Comparison of ENCODE assay signal across 17 cellular contexts in genomic region chr20:47705497-47705856, GRCh38.
DNase-seq lines count a peak whose midpoint lies in the region; ATAC-seq and TF ChIP-seq lines count a peak whose summit lies in the region.
"Had no signal": no experiment of that assay in that cellular context is flagged by ENCODE, and none has a peak within 500 bp of the region (broad histone marks: within the 10 kb centered on the region; RNA-seq: fewer than 3 reads in every experiment).

No MANE protein-coding gene starts in this region.

- no peaks in the 10 kb centered on the region for H4K20me1 ChIP-seq in mammary epithelial cell (ENCODE audit: insufficient read depth, low read length)

- H3K4me1 ChIP-seq in mammary epithelial cell (ENCODE audit: insufficient read depth, low read length), result peaks cover 9% of the 10 kb centered on the region
- no peaks in the 10 kb centered on the region for H3K4me1 ChIP-seq in breast epithelium
- peaks cover 20 to 38% (median 36%) of the 10 kb centered on the region in 4 donors for H3K4me1 ChIP-seq in esophagus muscularis mucosa
- peaks cover 5% of the 10 kb centered on the region for H3K4me1 ChIP-seq in right cardiac atrium (ENCODE audit: control insufficient read depth, insufficient read depth, low read length)
- H3K4me1 ChIP-seq in testis, result peaks cover 25% of the 10 kb centered on the region

- BruUV-seq in mammary epithelial cell (replicated peaks; lab: Mats Ljungman, UMichigan), result no TSS peak

- peak overlapping the region; percentile 29 for H3K4me2 ChIP-seq in mammary epithelial cell (ENCODE audit: insufficient read depth, low read depth, low read length)

- no peak for TF ChIP-seq POLR2A in breast epithelium (IDR thresholded peaks at IDR 0.05)
- no peak for TF ChIP-seq POLR2A in esophagus muscularis mucosa (IDR thresholded peaks at IDR 0.05; ENCODE audit: low read depth)
- no peak for TF ChIP-seq POLR2A in testis (IDR thresholded peaks at IDR 0.05)

- TF ChIP-seq EP300 in esophagus muscularis mucosa (IDR thresholded peaks at IDR 0.05), result no peak

- TF ChIP-seq CTCF in mammary epithelial cell (conservative IDR thresholded peaks at IDR 0.05 in 1 of 2, IDR thresholded peaks at IDR 0.05 in 1 of 2; ENCODE audit: extremely low read depth in 1 of 2, insufficient read depth in 1 of 2, low read depth in 1 of 2, low read length in 2 of 2) (no peak), breast epithelium (IDR thresholded peaks at IDR 0.05) (no peak), esophagus muscularis mucosa (IDR thresholded peaks at IDR 0.05) (no peak), testis (IDR thresholded peaks at IDR 0.05) (no peak)

- H3K27me3 ChIP-seq in mammary epithelial cell (ENCODE audit: insufficient read depth, low read length) (no peaks in the 10 kb centered on the region), breast epithelium (no peaks in the 10 kb centered on the region), esophagus muscularis mucosa (no peaks in the 10 kb centered on the region), right cardiac atrium (ENCODE audit: control insufficient read depth, insufficient read depth) (no peaks in the 10 kb centered on the region), testis (no peaks in the 10 kb centered on the region)
- H3K27me3 ChIP-seq: BE2C had no signal

- no peak for DNase-seq in mammary epithelial cell
- no peak for DNase-seq in breast epithelium (ENCODE audit: low spot score in 2 of 2)
- no peak for DNase-seq in esophagus muscularis mucosa (ENCODE audit: extremely low spot score)
- no peak for DNase-seq in right cardiac atrium
- peak; percentile 81 for DNase-seq in testis
- no peak for DNase-seq in stimulated activated CD4-positive, alpha-beta T cell treated with anti-CD3 and anti-CD28 coated beads, Interleukin-4, amount 100 ng/mL, for 4 hours
- no peak for DNase-seq in RKO (ENCODE audit: low spot score)
- DNase-seq: BE2C; CD4-positive, alpha-beta T cell; H7; NCI-H1105 treated with DMSO at 0.1 percent for 48 hours; NCI-H345; NCI-H526 treated with DMSO at 0.1 percent for 48 hours; NK-92 treated with Interleukin-12 subunit alpha and Interleukin-12 subunit beta, amount 100 ng/mL, for 24 hours; OCI-M1 had no signal

- dilution Hi-C loops in mammary epithelial cell (cut with HindIII; ENCODE audit: low sequenced_read_pairs), result no loop called here

- H3K9ac ChIP-seq in mammary epithelial cell (ENCODE audit: insufficient read depth, low read length), result no peak overlapping the region

- WGBS in mammary epithelial cell (ENCODE audit: low coverage, missing lambda C conversion rate), result 77% methylated on average over 7 of the region's 7 CpGs
- 42% methylated on average over 7 of the region's 7 CpGs for WGBS in esophagus muscularis mucosa
- WGBS in right cardiac atrium, result 53% methylated on average over 7 of the region's 7 CpGs
- 36 to 51% methylated on average over 7 of the region's 7 CpGs for WGBS in testis, 2 donors

- H3K9me3 ChIP-seq in mammary epithelial cell (replicated peaks; ENCODE audit: insufficient read depth, low read length) (no peaks in the 10 kb centered on the region), breast epithelium (no peaks in the 10 kb centered on the region), esophagus muscularis mucosa (no peaks in the 10 kb centered on the region), right cardiac atrium (ENCODE audit: control insufficient read depth, low read length) (no peaks in the 10 kb centered on the region), testis (no peaks in the 10 kb centered on the region)
- H3K9me3 ChIP-seq: BE2C had no signal

- in situ Hi-C loops in mammary epithelial cell (cut with MboI; ENCODE audit: low sequenced_read_pairs in 2 of 2), result no loop called here

- no peak overlapping the region for H2AFZ ChIP-seq in mammary epithelial cell (ENCODE audit: low read depth, low read length)

- no peak overlapping the region for H3K27ac ChIP-seq in mammary epithelial cell (ENCODE audit: insufficient read depth, low read depth, low read length)
- no peak overlapping the region for H3K27ac ChIP-seq in breast epithelium
- H3K27ac ChIP-seq in esophagus muscularis mucosa (replicated peaks in 1 of 4), result peak overlapping the region; percentile 59 to 83 (median 69)
- peak overlapping the region; percentile 16 for H3K27ac ChIP-seq in right cardiac atrium (ENCODE audit: low read length)
- no peak overlapping the region for H3K27ac ChIP-seq in testis
- H3K27ac ChIP-seq: 22Rv1 had no signal

- peak; percentile 28 to 34 for ATAC-seq in right cardiac atrium
- no peak for ATAC-seq in GM19397 (IDR thresholded peaks at IDR 0.05; ENCODE audit: unreplicated experiment)

- H3K36me3 ChIP-seq in mammary epithelial cell (ENCODE audit: insufficient read depth, low read length), result no peaks in the 10 kb centered on the region
- no peaks in the 10 kb centered on the region for H3K36me3 ChIP-seq in breast epithelium
- H3K36me3 ChIP-seq in esophagus muscularis mucosa, result peaks cover 0 to 20% (median 10%) of the 10 kb centered on the region in 4 donors
- H3K36me3 ChIP-seq in testis (ENCODE audit: low read depth, missing control alignments), result no peaks in the 10 kb centered on the region

- intact Hi-C loops in mammary epithelial cell (cut with micrococcal nuclease), result no loop called here
- intact Hi-C loops in breast epithelium (cut with DNase I; ENCODE audit: low total_unique reads), result no loop called here
- intact Hi-C loops in esophagus muscularis mucosa (cut with DNase I), result no loop called here
- intact Hi-C loops in right cardiac atrium (cut with DNase I), result no loop called here
- intact Hi-C loops in testis (cut with DNase I; ENCODE audit: low total_unique reads), result no loop called here

- CTCF ChIA-PET in mammary epithelial cell (lab: Charles Lee; ENCODE audit: low non-redundant PET), result no interaction called here

- H3K4me3 ChIP-seq in mammary epithelial cell (replicated peaks in 1 of 3; ENCODE audit: insufficient read depth in 1 of 3, low read depth in 2 of 3, low read length in 3 of 3) (no peak overlapping the region), breast epithelium (peak overlapping the region in 1 of 3 donors; percentile 20), esophagus muscularis mucosa (no peak overlapping the region), right cardiac atrium (ENCODE audit: low read length) (no peak overlapping the region), testis (no peak overlapping the region)

- H3K79me2 ChIP-seq in mammary epithelial cell (ENCODE audit: insufficient read depth, low read length), result peaks cover 14% of the 10 kb centered on the region

Comparison
In these comparisons a context has a peak if more than half of its experiments do, and no peak if none do; other contexts are left out.
1. H3K27ac ChIP-seq: peak in esophagus muscularis mucosa (4 of 4) and right cardiac atrium (single experiment); none in mammary epithelial cell (single experiment), breast epithelium (0 of 2) and testis (0 of 2).